Comparison of ENCODE assay signal across 9 cellular contexts in genomic region chr11:112320668-112321067, GRCh38.
DNase-seq lines count a peak whose midpoint lies in the region; ATAC-seq, FAIRE-seq and TF ChIP-seq lines count a peak whose summit lies in the region.
"Had no signal": no experiment of that assay in that cellular context is flagged by ENCODE, and none has a peak within 500 bp of the region (broad histone marks: within the 10 kb centered on the region; RNA-seq: fewer than 3 reads in every experiment).

No MANE protein-coding gene starts in this region.

- peaks cover 65% of the 10 kb centered on the region for H3K4me1 Mint-ChIP-seq in osteocyte (ENCODE audit: unreplicated experiment)

- H3K9me2 ChIP-seq in MM.1S (replicated peaks; ENCODE audit: insufficient read depth, low read length): no peaks in the 10 kb centered on the region

- H3K27me3 Mint-ChIP-seq in osteocyte (ENCODE audit: unreplicated experiment): no peaks in the 10 kb centered on the region

- no peaks in the 10 kb centered on the region for H3K36me3 ChIP-seq in MM.1S (replicated peaks; ENCODE audit: insufficient read depth, low read length)

- H3K9me3 Mint-ChIP-seq in osteocyte (ENCODE audit: unreplicated experiment): peaks cover 7% of the 10 kb centered on the region

- peaks cover 5% of the 10 kb centered on the region; the same call in 1 of the 2 replicates for H3K4me1 ChIP-seq in MM.1S (ENCODE audit: low read length)

- H3K9me3 ChIP-seq in MM.1S (replicated peaks; ENCODE audit: insufficient read depth, low read length): no peaks in the 10 kb centered on the region

- FAIRE-seq in RCC 7860 (lab: Jason Lieb, UNC): peak; percentile 78

- no peaks in the 10 kb centered on the region for H3K79me2 ChIP-seq in MM.1S (ENCODE audit: low read length)

- H3K27me3 ChIP-seq in MM.1S (replicated peaks; ENCODE audit: insufficient read depth, low read length): no peaks in the 10 kb centered on the region

- H3K4me3 ChIP-seq in fibroblast of mammary gland (ENCODE audit: control insufficient read depth, low read depth, low read length): no peak overlapping the region
- H3K4me3 ChIP-seq in MM.1S (ENCODE audit: low read length): no peak overlapping the region

- H3K27ac Mint-ChIP-seq in osteocyte (ENCODE audit: unreplicated experiment): peak overlapping the region; percentile 29

- H3K4me3 Mint-ChIP-seq in osteocyte (ENCODE audit: unreplicated experiment): no peak overlapping the region

- no peak overlapping the region for H2AFZ ChIP-seq in MM.1S (ENCODE audit: low read length)

- no peak for ATAC-seq in HG02763 (IDR thresholded peaks at IDR 0.05; ENCODE audit: unreplicated experiment)
- no peak for ATAC-seq in GM19397 (IDR thresholded peaks at IDR 0.05; ENCODE audit: unreplicated experiment)
- ATAC-seq in GM18502 (IDR thresholded peaks at IDR 0.05; ENCODE audit: poor library complexity, unreplicated experiment): no peak

- H3K9ac ChIP-seq in MM.1S (ENCODE audit: low read length): no peak overlapping the region

- no peak for TF ChIP-seq CTCF in fibroblast of mammary gland (conservative IDR thresholded peaks at IDR 0.05; ENCODE audit: control insufficient read depth, insufficient read depth, low read depth, low read length)
- no peak for TF ChIP-seq CTCF in osteocyte (IDR thresholded peaks at IDR 0.05)
- no peak for TF ChIP-seq CTCF in MM.1S (IDR thresholded peaks at IDR 0.05; ENCODE audit: low read length)

- H3K4me2 ChIP-seq in MM.1S (ENCODE audit: low read depth, low read length): no peak overlapping the region

- no peaks in the 10 kb centered on the region for H4K20me1 ChIP-seq in MM.1S (ENCODE audit: insufficient read depth, low read length)

- H3K36me3 Mint-ChIP-seq in osteocyte (ENCODE audit: unreplicated experiment): no peaks in the 10 kb centered on the region

- no peak overlapping the region for H3K27ac ChIP-seq in MM.1S (ENCODE audit: low read length)

- DNase-seq in DMS79 treated with DMSO at 0.1 percent for 48 hours (lab: John Stamatoyannopoulos, UW) (peak; percentile 39), RCC 7860 (ENCODE audit: low spot score) (peak; percentile 75), fibroblast of mammary gland (ENCODE audit: low read depth) (peak; percentile 86), osteocyte (ENCODE audit: extremely low spot score, unreplicated experiment) (peak; percentile 88), MM.1S (no peak)
- DNase-seq: NCI-H2107 had no signal

- no peaks in the 10 kb centered on the region for H3F3A ChIP-seq in MM.1S (ENCODE audit: insufficient read depth, low read length)
